In the genomic region with DNA sequence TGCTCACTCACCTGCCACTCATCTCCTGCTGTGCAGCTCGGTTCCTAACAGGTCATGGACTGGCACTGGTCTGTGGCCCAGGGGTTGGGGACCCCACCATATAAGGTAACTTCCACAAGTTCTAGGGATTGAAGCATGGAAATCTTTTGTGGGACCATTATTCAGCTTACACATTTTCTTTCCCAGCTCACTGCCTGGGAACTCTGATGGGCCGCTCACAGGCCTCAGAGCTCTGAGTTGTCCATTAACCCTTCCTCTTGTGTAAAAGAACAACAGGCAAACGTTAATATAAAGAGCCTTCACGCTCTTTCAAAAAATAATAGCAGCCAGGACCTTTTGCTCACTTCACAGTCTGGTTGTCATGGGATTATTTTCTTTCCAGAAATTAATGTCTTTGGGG, we compare ENCODE assay signal across 20 cellular contexts.
"Had no signal": no experiment of that assay in that cellular context is flagged by ENCODE, and none has a peak within 500 bp of the region (broad histone marks: within the 10 kb centered on the region; RNA-seq: fewer than 3 reads in every experiment).

No MANE protein-coding gene starts in this region.

- H3K4me3 ChIP-seq: MG63, SJSA1, SK-N-MC had no signal

- H3K27ac ChIP-seq: SJSA1, SK-N-MC had no signal

- DNase-seq: IMR-90, KG1, MG63, NCI-H1092 treated with DMSO at 0.1 percent for 48 hours, NCI-H1436, NCI-H187, NCI-H2029, NCI-H2081 treated with DMSO at 0.1 percent for 48 hours, NCI-H2171, NCI-H226, NCI-H446, NCI-H510A, NCI-H524 treated with DMSO at 0.1 percent for 48 hours, NCI-H69, NCI-H774, Right ventricle myocardium superior, RPMI8226, SIG-M5 had no signal

- H3K36me3 ChIP-seq: MG63, SJSA1 had no signal

- H3K27me3 ChIP-seq: MG63, SJSA1 had no signal

- H3K9me3 ChIP-seq: MG63, SJSA1 had no signal

- H3K4me1 ChIP-seq: SJSA1 had no signal
